In the genomic region with DNA sequence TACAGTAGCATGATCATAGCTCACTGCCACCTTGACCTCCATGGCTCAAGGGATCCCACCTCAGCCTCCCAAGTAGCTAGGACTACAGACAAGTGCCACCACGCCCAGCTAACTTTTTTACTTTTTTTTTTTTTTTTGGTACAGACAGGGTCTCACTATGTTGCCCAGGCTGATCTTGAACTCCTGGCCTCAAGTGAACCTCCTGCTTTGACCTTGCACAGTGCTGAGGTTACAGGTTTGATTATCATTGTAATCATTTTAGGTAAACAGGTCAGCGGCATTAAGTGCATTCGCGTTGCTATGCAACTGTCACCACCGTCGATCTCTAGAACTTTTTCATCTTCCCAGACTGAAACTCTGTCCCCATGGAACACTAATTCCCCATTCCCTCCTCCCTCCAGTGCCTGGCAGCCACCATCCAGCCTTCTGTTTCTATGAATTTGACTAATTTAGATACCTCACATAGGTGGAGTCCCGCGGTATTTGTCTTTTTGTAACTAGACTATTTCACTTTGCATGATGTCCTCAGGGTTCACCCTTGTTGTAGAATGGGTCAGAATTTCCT, we compare ENCODE assay signal across 14 cellular contexts. TPM values are rescaled to one million over a fixed set of nuclear protein-coding genes. Genes with fewer than 3 reads are reported as not detected.
DNase-seq lines count a peak whose midpoint lies in the region; ATAC-seq and TF ChIP-seq lines count a peak whose summit lies in the region.
"Had no signal": no experiment of that assay in that cellular context is flagged by ENCODE, and none has a peak within 500 bp of the region (broad histone marks: within the 10 kb centered on the region; RNA-seq: fewer than 3 reads in every experiment).

No MANE protein-coding gene starts in this region.

- H4K5ac ChIP-seq in H9 (ENCODE audit: insufficient read length, low read depth, low read length) = no peak overlapping the region

- H2BK20ac ChIP-seq in H9 (ENCODE audit: low read depth, low read length, poor library complexity, severe bottlenecking) = no peak overlapping the region

- H3K18ac ChIP-seq in H9 (ENCODE audit: insufficient read length, low read depth, low read length) = no peak overlapping the region

- peaks cover 52% of the 10 kb centered on the region for H3K36me3 Mint-ChIP-seq in activated T-helper 1 cell treated with anti-CD3 and anti-CD28 coated beads, Interleukin-12 subunit alpha, Interleukin-12 subunit beta, Interleukin-2, Interleukin-4 antibody, amounts not matched to agents 30 ng/mL and 10 ng/mL and 1 ng/mL, durations not matched to agents 14 hours and 24 hours and 36 hours (ENCODE audit: low read depth)
- H3K36me3 Mint-ChIP-seq in memory B cell = peaks cover 16% of the 10 kb centered on the region
- H3K36me3 Mint-ChIP-seq in type B pancreatic cell = no peaks in the 10 kb centered on the region
- H3K36me3 Mint-ChIP-seq in H9 (ENCODE audit: insufficient read depth in 1 of 3, low read depth in 3 of 3) = peaks cover 9 to 17% (median 11%) of the 10 kb centered on the region in 3 experiments

- H3K23ac ChIP-seq in H9 (ENCODE audit: insufficient read length, low read depth, low read length) = no peak overlapping the region

- no peak overlapping the region for H2AK5ac ChIP-seq in H9 (ENCODE audit: insufficient read length, low read length)

- H3T11ph ChIP-seq in H9 (ENCODE audit: low read length) = no peak overlapping the region

- in situ Hi-C loops in GM13977 (cut with MboI; ENCODE audit: low pct_unique_long_range_greater_than_20kb, low sequenced_read_pairs, unreplicated experiment) = no loop called here

- H3K4me3 Mint-ChIP-seq in activated T-helper 1 cell treated with anti-CD3 and anti-CD28 coated beads, Interleukin-12 subunit alpha, Interleukin-12 subunit beta, Interleukin-2, Interleukin-4 antibody, amounts not matched to agents 30 ng/mL and 10 ng/mL and 1 ng/mL, durations not matched to agents 14 hours and 24 hours and 36 hours = no peak overlapping the region
- no peak overlapping the region for H3K4me3 Mint-ChIP-seq in memory B cell
- peak overlapping the region; percentile 30 for H3K4me3 Mint-ChIP-seq in type B pancreatic cell
- no peak overlapping the region for H3K4me3 Mint-ChIP-seq in H9

- no peak overlapping the region for H4K8ac ChIP-seq in H9 (replicated peaks; ENCODE audit: insufficient read length, low read depth, low read length)

- H3K4ac ChIP-seq in H9 (ENCODE audit: low read depth, low read length) = no peak overlapping the region

- H2BK120ac ChIP-seq in H9 (ENCODE audit: low read depth, low read length, poor library complexity, severe bottlenecking) = no peak overlapping the region

- no peaks in the 10 kb centered on the region for H3K79me1 ChIP-seq in H9 (ENCODE audit: insufficient read depth, low read depth, low read length, poor library complexity, severe bottlenecking)

- peak; percentile 10 for DNase-seq in cardiac septum (ENCODE audit: low spot score)
- no peak for DNase-seq in heart left ventricle
- no peak for DNase-seq in activated T-helper 1 cell treated with anti-CD3 and anti-CD28 coated beads, Interleukin-12 subunit alpha, Interleukin-12 subunit beta, Interleukin-2, Interleukin-4 antibody, amounts not matched to agents 30 ng/mL and 10 ng/mL and 1 ng/mL, durations not matched to agents 14 hours and 24 hours and 36 hours (ENCODE audit: low spot score)
- DNase-seq in memory B cell (ENCODE audit: low spot score in 2 of 2) = no peak
- DNase-seq in type B pancreatic cell (ENCODE audit: extremely low spot score, unreplicated experiment) = no peak
- DNase-seq in GM13977 (ENCODE audit: low spot score) = no peak
- no peak for DNase-seq in H9
- DNase-seq: AML-193, cerebellar nuclear complex, mesenchymal stem cell, NCI-H187 had no signal

- H2BK12ac ChIP-seq in H9 (ENCODE audit: insufficient read length, low read depth, low read length) = no peak overlapping the region

- H2BK15ac ChIP-seq in H9 (ENCODE audit: low read depth, low read length) = no peak overlapping the region

- peaks cover 26% of the 10 kb centered on the region for H3K9me3 Mint-ChIP-seq in activated T-helper 1 cell treated with anti-CD3 and anti-CD28 coated beads, Interleukin-12 subunit alpha, Interleukin-12 subunit beta, Interleukin-2, Interleukin-4 antibody, amounts not matched to agents 30 ng/mL and 10 ng/mL and 1 ng/mL, durations not matched to agents 14 hours and 24 hours and 36 hours
- no peaks in the 10 kb centered on the region for H3K9me3 Mint-ChIP-seq in memory B cell
- H3K9me3 Mint-ChIP-seq in type B pancreatic cell = peaks cover 8% of the 10 kb centered on the region
- H3K9me3 Mint-ChIP-seq in H9 = peaks cover 6 to 9% of the 10 kb centered on the region in 2 experiments; a peak in 4 of 5 replicates

- 86 to 91% (median 87%) methylated on average over 8 of the region's 8 CpGs for WGBS in heart left ventricle, 4 donors
- no CpG with 5 or more reads among the region's 8 CpGs for WGBS in H9 (ENCODE audit: extremely low coverage, insufficient read length, low lambda C conversion rate)

- no peaks in the 10 kb centered on the region for H3K36me3 ChIP-seq in heart left ventricle
- H3K36me3 ChIP-seq: gastroesophageal sphincter, pancreas had no signal

- H2AFZ ChIP-seq in H9 (ENCODE audit: low read length) = no peak overlapping the region

- peaks cover 0 to 14% (median 0%) of the 10 kb centered on the region in 12 donors for H3K9me3 ChIP-seq in heart left ventricle
- H3K9me3 ChIP-seq in H9 (ENCODE audit: control insufficient read depth, low read depth, low read length) = no peaks in the 10 kb centered on the region
- H3K9me3 ChIP-seq: pancreas had no signal

- H4K91ac ChIP-seq in H9 (ENCODE audit: insufficient read length, low read depth, low read length) = no peak overlapping the region

- no peak overlapping the region for H3K27ac ChIP-seq in heart left ventricle
- H3K27ac ChIP-seq in H9 (ENCODE audit: insufficient read length, low read depth, low read length) = no peak overlapping the region
- H3K27ac ChIP-seq: gastroesophageal sphincter, pancreas had no signal

- no peaks in the 10 kb centered on the region for H3K79me2 ChIP-seq in H9 (ENCODE audit: insufficient read depth, low read length)

- no peak overlapping the region for H3K9ac ChIP-seq in H9 (ENCODE audit: extremely low read depth, insufficient read length, low read length)

- ATAC-seq in heart left ventricle = no peak
- no peak for ATAC-seq in memory B cell (ENCODE audit: low read depth)
- ATAC-seq in activated CD4-positive, CD25-positive, alpha-beta regulatory T cell treated with anti-CD3 and anti-CD28 coated beads, Interleukin-2, amount 50 U/mL, for 24 hours = no peak
- ATAC-seq: gastroesophageal sphincter, pancreas had no signal

- H3K4me2 ChIP-seq in H9 (ENCODE audit: insufficient read depth, insufficient read length, low read length) = no peak overlapping the region

- H3K23me2 ChIP-seq in H9 (ENCODE audit: insufficient read length, low read depth, low read length, poor library complexity, severe bottlenecking) = peaks cover 2% of the 10 kb centered on the region

- no peak for TF ChIP-seq POLR2A in heart left ventricle (IDR thresholded peaks at IDR 0.05)

- H2BK5ac ChIP-seq in H9 (ENCODE audit: insufficient read length, low read length) = no peak overlapping the region

- H3K27me3 ChIP-seq in heart left ventricle (no peaks in the 10 kb centered on the region), H9 (ENCODE audit: insufficient read depth, low read length) (no peaks in the 10 kb centered on the region)
- H3K27me3 ChIP-seq: gastroesophageal sphincter, pancreas had no signal

- no peaks in the 10 kb centered on the region for H3K27me3 Mint-ChIP-seq in activated T-helper 1 cell treated with anti-CD3 and anti-CD28 coated beads, Interleukin-12 subunit alpha, Interleukin-12 subunit beta, Interleukin-2, Interleukin-4 antibody, amounts not matched to agents 30 ng/mL and 10 ng/mL and 1 ng/mL, durations not matched to agents 14 hours and 24 hours and 36 hours (ENCODE audit: insufficient read depth)
- H3K27me3 Mint-ChIP-seq in memory B cell = no peaks in the 10 kb centered on the region
- no peaks in the 10 kb centered on the region for H3K27me3 Mint-ChIP-seq in type B pancreatic cell
- no peaks in the 10 kb centered on the region; the same call in 1 of the 2 replicates for H3K27me3 Mint-ChIP-seq in H9 (ENCODE audit: low read depth)

- intact Hi-C loops in cardiac septum (cut with DNase I) (loop anchor here (10.0 kb wide), 1 partner anchor 485 kb away; a partner anchor contains a TSS), heart left ventricle (cut with DNase I) (loop anchor here in 3 of 10 donors (5.0 to 10.0 kb wide), 3 partner anchors 33 to 475 kb away; a partner anchor contains a TSS)
- intact Hi-C loops in activated T-helper 1 cell treated with anti-CD3 and anti-CD28 coated beads, Interleukin-12 subunit alpha, Interleukin-12 subunit beta, Interleukin-2, Interleukin-4 antibody, amounts not matched to agents 30 ng/mL and 10 ng/mL and 1 ng/mL, durations not matched to agents 14 hours and 24 hours and 36 hours (cut with micrococcal nuclease) = loop anchor here (10.0 kb wide), 2 partner anchors 215 to 415 kb away; a partner anchor contains a TSS

- H4K20me1 ChIP-seq in H9 (ENCODE audit: control insufficient read depth, insufficient read depth, insufficient read length) = peaks cover 3% of the 10 kb centered on the region

- H3K27ac Mint-ChIP-seq in activated T-helper 1 cell treated with anti-CD3 and anti-CD28 coated beads, Interleukin-12 subunit alpha, Interleukin-12 subunit beta, Interleukin-2, Interleukin-4 antibody, amounts not matched to agents 30 ng/mL and 10 ng/mL and 1 ng/mL, durations not matched to agents 14 hours and 24 hours and 36 hours = peak overlapping the region; percentile 73
- H3K27ac Mint-ChIP-seq in memory B cell (peak overlapping the region; percentile 17), type B pancreatic cell (peak overlapping the region; percentile 75), H9 (no peak overlapping the region)

- H3K4me1 Mint-ChIP-seq in activated T-helper 1 cell treated with anti-CD3 and anti-CD28 coated beads, Interleukin-12 subunit alpha, Interleukin-12 subunit beta, Interleukin-2, Interleukin-4 antibody, amounts not matched to agents 30 ng/mL and 10 ng/mL and 1 ng/mL, durations not matched to agents 14 hours and 24 hours and 36 hours (ENCODE audit: low read depth) = peaks cover 66% of the 10 kb centered on the region
- H3K4me1 Mint-ChIP-seq in memory B cell (peaks cover 45% of the 10 kb centered on the region), type B pancreatic cell (ENCODE audit: unreplicated experiment) (peaks cover 40% of the 10 kb centered on the region), H9 (peaks cover 8 to 11% of the 10 kb centered on the region in 2 experiments)

- H3K4me3 ChIP-seq in heart left ventricle = no peak overlapping the region
- H3K4me3 ChIP-seq: gastroesophageal sphincter, pancreas had no signal

- H3K4me1 ChIP-seq in heart left ventricle = peaks cover 5 to 29% (median 22%) of the 10 kb centered on the region in 12 donors
- no peaks in the 10 kb centered on the region for H3K4me1 ChIP-seq in H9 (ENCODE audit: insufficient read depth, low read length)
- H3K4me1 ChIP-seq: pancreas had no signal

- TF ChIP-seq CTCF in heart left ventricle (IDR thresholded peaks at IDR 0.05) (no peak), type B pancreatic cell (conservative IDR thresholded peaks at IDR 0.05) (no peak), GM13977 (IDR thresholded peaks at IDR 0.05; ENCODE audit: extremely low read depth, insufficient read depth, missing control alignments) (no peak), H9 (conservative IDR thresholded peaks at IDR 0.05) (no peak)

- no peak overlapping the region for H3K14ac ChIP-seq in H9 (ENCODE audit: insufficient read depth, low read length)

- H3K56ac ChIP-seq in H9 (ENCODE audit: insufficient read length, low read depth, low read length) = no peak overlapping the region

RNA-seq across cellular contexts. Expression of a gene that starts 5.8 kb away (rescaled TPM):
- total RNA-seq in cardiac septum (45.1 TPM), heart left ventricle (10 to 100 TPM; 24.2 to 46.2 (median 27.5) TPM), type B pancreatic cell (ENCODE audit: low replicate concordance) (17.7 and 22.2 TPM in 2 replicates), H9 (2021) (21.4 and 23.6 TPM in 2 replicates)
- polyA plus RNA-seq in heart left ventricle = 10 to 100 TPM; 38.9 to 42.7 TPM
- 40.5 and 41.7 TPM in 2 replicates for total RNA-seq in activated T-helper 1 cell treated with anti-CD3 and anti-CD28 coated beads, Interleukin-12 subunit alpha, Interleukin-12 subunit beta, Interleukin-2, Interleukin-4 antibody, amounts not matched to agents 30 ng/mL and 10 ng/mL and 1 ng/mL, durations not matched to agents 14 hours and 24 hours and 36 hours

RNA-seq across cellular contexts. Expression of a gene that starts 31.7 kb away (rescaled TPM):
- total RNA-seq in cardiac septum = 1.1 TPM
- 1 to 10 TPM in 2 of 9 donors, under 1 TPM in 5, not detected in 2; 0.29 to 5.2 (median 0.56) TPM for total RNA-seq in heart left ventricle
- under 1 TPM in 1 of 2 donors, not detected in 1; 0.50 TPM for polyA plus RNA-seq in heart left ventricle
- 31.7 and 33.2 TPM in 2 replicates for total RNA-seq in activated T-helper 1 cell treated with anti-CD3 and anti-CD28 coated beads, Interleukin-12 subunit alpha, Interleukin-12 subunit beta, Interleukin-2, Interleukin-4 antibody, amounts not matched to agents 30 ng/mL and 10 ng/mL and 1 ng/mL, durations not matched to agents 14 hours and 24 hours and 36 hours
- total RNA-seq in type B pancreatic cell (ENCODE audit: low replicate concordance) = 1.5 and 3.8 TPM in 2 replicates
- 7.8 and 9.0 TPM in 2 replicates for total RNA-seq in H9 (2021)

RNA-seq across cellular contexts. Expression of a gene that starts 43.9 kb away (rescaled TPM):
- 46.4 TPM for total RNA-seq in cardiac septum
- 10 to 100 TPM; 42.2 to 96.1 (median 56.3) TPM for total RNA-seq in heart left ventricle
- 10 to 100 TPM; 52.0 to 52.9 TPM for polyA plus RNA-seq in heart left ventricle
- total RNA-seq in activated T-helper 1 cell treated with anti-CD3 and anti-CD28 coated beads, Interleukin-12 subunit alpha, Interleukin-12 subunit beta, Interleukin-2, Interleukin-4 antibody, amounts not matched to agents 30 ng/mL and 10 ng/mL and 1 ng/mL, durations not matched to agents 14 hours and 24 hours and 36 hours = 94.2 and 95.3 TPM in 2 replicates
- total RNA-seq in type B pancreatic cell (ENCODE audit: low replicate concordance) = 19.4 and 21.6 TPM in 2 replicates
- total RNA-seq in H9 (2021) = 27.4 and 28.9 TPM in 2 replicates

Comparison
In these comparisons a context has a peak if more than half of its experiments do, and no peak if none do; other contexts are left out.
1. H3K27ac Mint-ChIP-seq: peak in activated T-helper 1 cell treated with anti-CD3 and anti-CD28 coated beads, Interleukin-12 subunit alpha, Interleukin-12 subunit beta, Interleukin-2, Interleukin-4 antibody, amounts not matched to agents 30 ng/mL and 10 ng/mL and 1 ng/mL, durations not matched to agents 14 hours and 24 hours and 36 hours (single experiment), memory B cell (single experiment) and type B pancreatic cell (single experiment); none in H9 (0 of 3).